Comparison of ENCODE assay signal across 25 cellular contexts in the genomic region with DNA sequence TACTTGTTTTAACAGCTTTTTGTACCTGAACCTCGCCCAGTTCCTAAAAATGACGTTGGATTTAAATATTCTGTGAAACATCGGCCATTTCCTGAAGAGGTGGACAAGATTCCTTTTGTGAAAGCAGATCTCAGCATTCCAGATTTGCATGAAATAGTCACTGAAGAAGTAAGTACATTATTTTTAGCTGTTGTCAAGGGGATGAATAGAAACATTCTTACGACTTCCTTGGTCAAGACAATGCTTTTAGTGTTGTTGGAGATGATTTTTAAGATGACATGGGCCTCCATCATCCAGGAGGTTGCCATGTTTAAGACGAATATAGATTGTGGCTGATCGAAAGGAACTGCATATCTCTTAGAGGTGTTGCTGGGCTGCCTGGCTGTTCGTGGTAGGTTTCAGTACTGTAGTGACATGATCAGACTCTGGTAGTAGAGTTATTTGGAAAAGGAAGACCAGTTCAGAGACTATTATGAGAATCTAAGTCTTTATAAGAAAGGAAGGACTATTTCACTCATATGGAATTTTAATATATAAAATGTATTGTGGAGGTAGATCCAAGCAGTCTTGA. TPM values are rescaled to one million over a fixed set of nuclear protein-coding genes. Genes with fewer than 3 reads are reported as not detected.
"Had no signal": no experiment of that assay in that cellular context is flagged by ENCODE, and none has a peak within 500 bp of the region (broad histone marks: within the 10 kb centered on the region; RNA-seq: fewer than 3 reads in every experiment).

No MANE protein-coding gene starts in this region.

- H3K27ac Mint-ChIP-seq: IgD-negative memory B cell had no signal

- DNase-seq: MM.1S, NCI-H1105, NCI-H1417, NCI-H1436 treated with DMSO at 0.1 percent for 48 hours, NCI-H1694, NCI-H187 treated with DMSO at 0.1 percent for 48 hours, NCI-H2029 treated with DMSO at 0.1 percent for 48 hours, NCI-H2171 treated with DMSO at 0.1 percent for 48 hours, NCI-H345, NCI-H446 treated with DMSO at 0.1 percent for 48 hours, NCI-H510A treated with DMSO at 0.1 percent for 48 hours, NCI-H526 treated with DMSO at 0.1 percent for 48 hours, NCI-H748 treated with DMSO at 0.1 percent for 48 hours, OCI-M1, PC-9, Peyer's patch, Right ventricle myocardium superior, RPMI8226, SIG-M5, SK-N-SH had no signal

- FAIRE-seq: HepG2, K562 had no signal

- H3K4me1 Mint-ChIP-seq: IgD-negative memory B cell had no signal

- H3K4me3 Mint-ChIP-seq: IgD-negative memory B cell had no signal

- H3K9me3 Mint-ChIP-seq: IgD-negative memory B cell had no signal

- H3K27me3 Mint-ChIP-seq: IgD-negative memory B cell had no signal

RNA-seq across cellular contexts. Expression of gene ADIG, which starts 29.9 kb away (rescaled TPM):
- total RNA-seq: K562, M059J, PC-9, Peyer's patch, Right ventricle myocardium superior, SJSA1 had no signal

RNA-seq across cellular contexts. Expression of gene ARHGAP40, which starts 50.5 kb away (rescaled TPM):
- total RNA-seq: K562, Peyer's patch, Right ventricle myocardium superior, SJSA1 had no signal
